10 cellular contexts compared by ENCODE assay signal in genomic region chr22:44448271-44448780, GRCh38. TPM values are rescaled to one million over a fixed set of nuclear protein-coding genes. Genes with fewer than 3 reads are reported as not detected.
DNase-seq lines count a peak whose midpoint lies in the region; ATAC-seq and TF ChIP-seq lines count a peak whose summit lies in the region.
"Had no signal": no experiment of that assay in that cellular context is flagged by ENCODE, and none has a peak within 500 bp of the region (broad histone marks: within the 10 kb centered on the region; RNA-seq: fewer than 3 reads in every experiment).

No MANE protein-coding gene starts in this region.

- peaks cover 13% of the 10 kb centered on the region for H3K4me1 ChIP-seq in vagina

- TF ChIP-seq POLR2A in vagina (IDR thresholded peaks at IDR 0.05): no peak

- H3K9me3 ChIP-seq in vagina: no peaks in the 10 kb centered on the region

- no peak for TF ChIP-seq CTCF in vagina (IDR thresholded peaks at IDR 0.05)

- intact Hi-C loops in vagina (cut with DNase I): no loop called here

- no peaks in the 10 kb centered on the region for H3K36me3 ChIP-seq in vagina

- peak; percentile 56 for DNase-seq in NCI-H2196 (lab: John Stamatoyannopoulos, UW; ENCODE audit: unreplicated experiment)
- DNase-seq in NCI-H2196 treated with DMSO at 0.1 percent for 48 hours (lab: John Stamatoyannopoulos, UW; ENCODE audit: unreplicated experiment): no peak
- peak; percentile 98 for DNase-seq in astrocyte of the hippocampus (ENCODE audit: low read depth, low spot score)
- DNase-seq in left kidney (ENCODE audit: low read depth, low spot score): peak; percentile 61
- DNase-seq in vagina (ENCODE audit: extremely low spot score in 2 of 2): no peak
- DNase-seq in stimulated activated CD4-positive, alpha-beta T cell treated with anti-CD3 and anti-CD28 coated beads, Interleukin-1b, Interleukin-23, amount 100 ng/mL, for 48 hours: no peak
- DNase-seq in stimulated activated CD4-positive, alpha-beta T cell treated with anti-CD3 and anti-CD28 coated beads, Interleukin-12 subunit alpha, Interleukin-12 subunit beta, amount 100 ng/mL, for 4 hours: no peak
- DNase-seq: erythroblast had no signal

- H3K27ac ChIP-seq in vagina: peak overlapping the region; percentile 6
- H3K27ac ChIP-seq: C4-2B had no signal

- H3K4me3 ChIP-seq in vagina: no peak overlapping the region

- no peak for ATAC-seq in GM18517 (IDR thresholded peaks at IDR 0.05; ENCODE audit: unreplicated experiment)

- no peaks in the 10 kb centered on the region for H3K27me3 ChIP-seq in vagina

RNA-seq across cellular contexts. Expression of gene RTL6, which starts 49.7 kb away (rescaled TPM):
- 11.0 TPM for total RNA-seq in vagina

Comparison
In these comparisons a context has a peak if more than half of its experiments do, and no peak if none do; other contexts are left out.
1. DNase-seq: peak in NCI-H2196 (single experiment), astrocyte of the hippocampus (single experiment) and left kidney (single experiment); none in NCI-H2196 treated with DMSO at 0.1 percent for 48 hours (single experiment), vagina (0 of 2), stimulated activated CD4-positive, alpha-beta T cell treated with anti-CD3 and anti-CD28 coated beads, Interleukin-1b, Interleukin-23, amount 100 ng/mL, for 48 hours (single experiment) and stimulated activated CD4-positive, alpha-beta T cell treated with anti-CD3 and anti-CD28 coated beads, Interleukin-12 subunit alpha, Interleukin-12 subunit beta, amount 100 ng/mL, for 4 hours (single experiment).